In the genomic region with DNA sequence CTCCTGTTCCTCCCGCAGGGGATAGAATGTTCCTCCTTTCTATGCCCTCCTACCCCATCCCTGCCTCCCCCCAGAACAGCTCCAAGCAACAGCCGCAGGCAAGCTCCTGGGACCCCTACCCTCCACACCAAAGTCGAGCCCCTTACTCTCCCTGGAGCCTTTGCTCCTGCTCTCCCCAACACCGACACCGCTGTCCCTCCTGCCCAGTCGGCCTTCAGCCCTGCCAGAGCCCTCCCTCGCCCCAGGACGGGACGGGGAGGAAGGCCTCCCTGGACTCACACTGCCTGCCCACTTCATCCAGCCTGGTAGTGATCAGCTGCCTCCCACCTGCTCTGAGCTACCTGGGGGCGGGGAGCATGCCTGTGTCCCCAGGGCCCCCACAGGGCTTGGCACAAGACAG, we compare ENCODE assay signal across 11 cellular contexts. TPM values are rescaled to one million over a fixed set of nuclear protein-coding genes. Genes with fewer than 3 reads are reported as not detected.
DNase-seq lines count a peak whose midpoint lies in the region; ATAC-seq and TF ChIP-seq lines count a peak whose summit lies in the region.
"Not testable (repeated sequence)": the region's sequence is repeated elsewhere in the genome, so short reads cannot be mapped to it uniquely, and the experiment has no call there.
"Had no signal": no experiment of that assay in that cellular context is flagged by ENCODE, and none has a peak within 500 bp of the region (broad histone marks: within the 10 kb centered on the region; RNA-seq: fewer than 3 reads in every experiment).

No MANE protein-coding gene starts in this region.

- H3K27me3 ChIP-seq in BLaER1 treated with 17β-estradiol and CSF1 and Interleukin-3, amounts not matched to agents 10 nM and 100 nM; Loucy (ENCODE audit: insufficient read depth, low read length, poor library complexity, severe bottlenecking); ectodermal cell (ENCODE audit: control insufficient read depth, insufficient read depth, low read length, poor library complexity, severe bottlenecking); heart right ventricle; psoas muscle (ENCODE audit: insufficient read depth in 3 of 3, low read length in 2 of 3); tibial artery: not testable (repeated sequence)

- H3K27ac ChIP-seq in BLaER1 treated with 17β-estradiol and CSF1 and Interleukin-3, amounts not matched to agents 10 nM and 100 nM = peak overlapping the region in 9 of 11 experiments; percentile 51 to 70 (median 64); a peak in 12 of 22 replicates
- peak overlapping the region; percentile 63 for H3K27ac ChIP-seq in ectodermal cell (ENCODE audit: insufficient read depth, low read depth, low read length, poor library complexity, severe bottlenecking)
- H3K27ac ChIP-seq in heart right ventricle = peak overlapping the region in 8 of 10 donors; percentile 22 to 83 (median 64)
- peak overlapping the region; percentile 65 for H3K27ac ChIP-seq in psoas muscle
- peak overlapping the region; percentile 44 to 59 for H3K27ac ChIP-seq in tibial artery

- intact Hi-C loops in heart right ventricle (cut with DNase I); psoas muscle (cut with DNase I); tibial artery (cut with DNase I; ENCODE audit: low total_unique reads): not testable (repeated sequence)

- not testable (repeated sequence) for H3K9me2 ChIP-seq in Loucy (replicated peaks; ENCODE audit: low read depth, low read length)

- H4K20me1 ChIP-seq in BLaER1 treated with 17β-estradiol and CSF1 and Interleukin-3, amounts not matched to agents 10 nM and 100 nM; Loucy (ENCODE audit: insufficient read depth, low read length, poor library complexity, severe bottlenecking): not testable (repeated sequence)

- H3K79me2 ChIP-seq in Loucy (ENCODE audit: insufficient read depth, low read length) = not testable (repeated sequence)

- H2AFZ ChIP-seq in Loucy (ENCODE audit: low read length) = not testable (repeated sequence)

- TF ChIP-seq CTCF in Loucy (conservative IDR thresholded peaks at IDR 0.05; ENCODE audit: low read length); heart right ventricle (IDR thresholded peaks at IDR 0.05); psoas muscle (IDR thresholded peaks at IDR 0.05); tibial artery (IDR thresholded peaks at IDR 0.05): not testable (repeated sequence)

- ATAC-seq in heart right ventricle (peak in 2 of 8 donors; percentile 4 to 7), psoas muscle (peak in 3 of 4 donors; percentile 8 to 21 (median 9))

- H3K36me3 ChIP-seq in BLaER1 treated with 17β-estradiol and CSF1 and Interleukin-3, amounts not matched to agents 10 nM and 100 nM; Loucy (ENCODE audit: insufficient read depth, low read length); ectodermal cell (ENCODE audit: control insufficient read depth, insufficient read depth, low read length); heart right ventricle; psoas muscle (ENCODE audit: insufficient read depth in 1 of 2, low read depth in 1 of 2); tibial artery: not testable (repeated sequence)

- peaks cover 3 to 13% (median 8%) of the 10 kb centered on the region in 10 experiments; a peak in 10 of 20 replicates for H3K4me1 ChIP-seq in BLaER1 treated with 17β-estradiol and CSF1 and Interleukin-3, amounts not matched to agents 10 nM and 100 nM
- not testable (repeated sequence) for H3K4me1 ChIP-seq in Loucy (ENCODE audit: insufficient read depth, low read length, poor library complexity, severe bottlenecking); ectodermal cell (ENCODE audit: control insufficient read depth, insufficient read depth, low read length); heart right ventricle; psoas muscle; tibial artery

- peak overlapping the region in 1 of 10 experiments; percentile 26; a peak in 1 of 20 replicates for H3K4me3 ChIP-seq in BLaER1 treated with 17β-estradiol and CSF1 and Interleukin-3, amounts not matched to agents 10 nM and 100 nM
- not testable (repeated sequence) for H3K4me3 ChIP-seq in Loucy (ENCODE audit: low read length, poor library complexity, severe bottlenecking); ectodermal cell (ENCODE audit: insufficient read depth, low read depth, low read length)
- H3K4me3 ChIP-seq in heart right ventricle = peak overlapping the region in 3 of 10 donors; percentile 12 to 32 (median 31)
- peak overlapping the region; percentile 47 for H3K4me3 ChIP-seq in psoas muscle
- H3K4me3 ChIP-seq in tibial artery = peak overlapping the region in 1 of 2 donors; percentile 8

- H3K9me3 ChIP-seq in BLaER1 treated with 17β-estradiol and CSF1 and Interleukin-3, amounts not matched to agents 10 nM and 100 nM (replicated peaks in 1 of 11); Loucy (ENCODE audit: insufficient read depth, low read depth, low read length); ectodermal cell (ENCODE audit: control insufficient read depth, low read length); heart right ventricle; psoas muscle; tibial artery: not testable (repeated sequence)

- 15 to 19% methylated on average over 8 of the region's 10 CpGs for WGBS in ectodermal cell, 2 experiments
- 16 to 20% methylated on average over 7 of the region's 10 CpGs for WGBS in heart right ventricle, 2 donors
- 2 to 13% (median 4%) methylated on average over 6 to 8 of the region's 10 CpGs for WGBS in psoas muscle, 3 donors

- peak overlapping the region in 9 of 11 experiments; percentile 46 to 80 (median 56); a peak in 12 of 22 replicates for H3K4me2 ChIP-seq in BLaER1 treated with 17β-estradiol and CSF1 and Interleukin-3, amounts not matched to agents 10 nM and 100 nM
- H3K4me2 ChIP-seq in Loucy (ENCODE audit: low read depth, low read length, poor library complexity, severe bottlenecking) = peak overlapping the region; percentile 20

- H3K9ac ChIP-seq in BLaER1 treated with 17β-estradiol and CSF1 and Interleukin-3, amounts not matched to agents 10 nM and 100 nM = peak overlapping the region in 2 of 11 experiments; percentile 43 to 64; a peak in 2 of 22 replicates
- peak overlapping the region; percentile 20 for H3K9ac ChIP-seq in Loucy (ENCODE audit: low read depth, low read length, poor library complexity, severe bottlenecking)

- H3F3A ChIP-seq in Loucy (ENCODE audit: low read depth) = not testable (repeated sequence)

- peak; percentile 58 for DNase-seq in activated CD8-positive, alpha-beta memory T cell treated with anti-CD3 and anti-CD28 coated beads, Interleukin-2, amount 50 U/mL, for 48 hours
- peak; percentile 9 to 45 for DNase-seq in heart right ventricle
- DNase-seq in lung microvascular endothelial cell (ENCODE audit: low read depth in 2 of 2) = peak; percentile 33 to 52
- peak; percentile 48 to 72 for DNase-seq in psoas muscle
- peak; percentile 22 to 72 for DNase-seq in tibial artery

RNA-seq across cellular contexts. Expression of gene RASA4, which starts 4.6 kb away (rescaled TPM):
- 53.7 TPM for polyA plus RNA-seq in ectodermal cell (2013, experiment 1 of 4)
- 54.4 TPM for polyA plus RNA-seq in ectodermal cell (2013, experiment 2 of 4)
- 42.9 TPM for polyA plus RNA-seq in ectodermal cell (2013, experiment 3 of 4)
- polyA plus RNA-seq in ectodermal cell (2013, experiment 4 of 4) = 48.2 TPM
- total RNA-seq in heart right ventricle = 10 to 100 TPM in 6 of 10 donors, 1 to 10 TPM in 4; 8.3 to 76.1 (median 12.4) TPM
- polyA plus RNA-seq in heart right ventricle = 10 to 100 TPM; 10.2 to 13.8 TPM
- total RNA-seq in lung microvascular endothelial cell = 3.1 and 3.8 TPM in 2 replicates
- 100 to 1,000 TPM; 185 to 266 (median 193) TPM for total RNA-seq in psoas muscle
- polyA plus RNA-seq in psoas muscle = 100 to 1,000 TPM in 2 of 3 donors, 10 to 100 TPM in 1; 83.1 to 270 (median 107) TPM

RNA-seq across cellular contexts. Expression of gene UPK3BL1, which starts 30.7 kb away (rescaled TPM):
- 47.9 TPM for polyA plus RNA-seq in ectodermal cell (2013, experiment 1 of 4)
- 43.4 TPM for polyA plus RNA-seq in ectodermal cell (2013, experiment 2 of 4)
- 37.0 TPM for polyA plus RNA-seq in ectodermal cell (2013, experiment 3 of 4)
- polyA plus RNA-seq in ectodermal cell (2013, experiment 4 of 4) = 51.4 TPM
- total RNA-seq in heart right ventricle (10 to 100 TPM in 6 of 10 donors, 1 to 10 TPM in 4; 2.0 to 14.3 (median 10.7) TPM), lung microvascular endothelial cell (2.4 and 6.9 TPM in 2 replicates), psoas muscle (1 to 10 TPM; 1.9 to 8.0 (median 6.8) TPM)
- polyA plus RNA-seq in heart right ventricle (10 to 100 TPM; 10.3 to 82.8 TPM), psoas muscle (10 to 100 TPM; 11.7 to 18.3 (median 14.6) TPM)

RNA-seq across cellular contexts. Expression of gene SPDYE2B, which starts 38.2 kb away (rescaled TPM):
- not detected for polyA plus RNA-seq in ectodermal cell (2013, experiment 1 of 4)
- not detected for polyA plus RNA-seq in ectodermal cell (2013, experiment 2 of 4)
- not detected for polyA plus RNA-seq in ectodermal cell (2013, experiment 3 of 4)
- not detected for polyA plus RNA-seq in ectodermal cell (2013, experiment 4 of 4)
- not detected for total RNA-seq in heart right ventricle
- polyA plus RNA-seq in heart right ventricle = not detected
- total RNA-seq in lung microvascular endothelial cell = not detected in 2 replicates
- total RNA-seq in psoas muscle = not detected
- not detected for polyA plus RNA-seq in psoas muscle
- total RNA-seq: activated CD8-positive, alpha-beta memory T cell treated with anti-CD3 and anti-CD28 coated beads for 36 hours; MCF 10A; prostate gland had no signal

RNA-seq across cellular contexts. Expression of gene POLR2J3, which starts 39.5 kb away (rescaled TPM):
- 75.8 TPM for polyA plus RNA-seq in ectodermal cell (2013, experiment 1 of 4)
- polyA plus RNA-seq in ectodermal cell (2013, experiment 2 of 4) = 86.3 TPM
- 58.7 TPM for polyA plus RNA-seq in ectodermal cell (2013, experiment 3 of 4)
- 83.0 TPM for polyA plus RNA-seq in ectodermal cell (2013, experiment 4 of 4)
- total RNA-seq in heart right ventricle (10 to 100 TPM in 6 of 10 donors, 1 to 10 TPM in 4; 6.7 to 19.3 (median 12.1) TPM), lung microvascular endothelial cell (13.3 and 26.8 TPM in 2 replicates), psoas muscle (10 to 100 TPM in 2 of 4 donors, 1 to 10 TPM in 2; 9.3 to 14.6 (median 11.1) TPM)
- polyA plus RNA-seq in heart right ventricle (100 to 1,000 TPM in 1 of 2 donors, 10 to 100 TPM in 1; 20.7 to 102 TPM), psoas muscle (10 to 100 TPM; 35.4 to 85.3 (median 46.0) TPM)

RNA-seq across cellular contexts. Expression of gene POLR2J2, which starts 59.5 kb away (rescaled TPM):
- 5.5 TPM for polyA plus RNA-seq in ectodermal cell (2013, experiment 1 of 4)
- polyA plus RNA-seq in ectodermal cell (2013, experiment 2 of 4) = 7.0 TPM
- 3.1 TPM for polyA plus RNA-seq in ectodermal cell (2013, experiment 3 of 4)
- 5.7 TPM for polyA plus RNA-seq in ectodermal cell (2013, experiment 4 of 4)
- total RNA-seq in heart right ventricle (1 to 10 TPM; 2.2 to 4.3 (median 3.3) TPM), lung microvascular endothelial cell (0.65 and 2.4 TPM in 2 replicates), psoas muscle (1 to 10 TPM; 1.4 to 5.0 (median 3.3) TPM)
- polyA plus RNA-seq in heart right ventricle (1 to 10 TPM in 1 of 2 donors, under 1 TPM in 1; 0.43 to 8.6 TPM), psoas muscle (1 to 10 TPM; 1.3 to 1.9 (median 1.6) TPM)
